ENCODE assay signal across 8 cellular contexts in the genomic region with DNA sequence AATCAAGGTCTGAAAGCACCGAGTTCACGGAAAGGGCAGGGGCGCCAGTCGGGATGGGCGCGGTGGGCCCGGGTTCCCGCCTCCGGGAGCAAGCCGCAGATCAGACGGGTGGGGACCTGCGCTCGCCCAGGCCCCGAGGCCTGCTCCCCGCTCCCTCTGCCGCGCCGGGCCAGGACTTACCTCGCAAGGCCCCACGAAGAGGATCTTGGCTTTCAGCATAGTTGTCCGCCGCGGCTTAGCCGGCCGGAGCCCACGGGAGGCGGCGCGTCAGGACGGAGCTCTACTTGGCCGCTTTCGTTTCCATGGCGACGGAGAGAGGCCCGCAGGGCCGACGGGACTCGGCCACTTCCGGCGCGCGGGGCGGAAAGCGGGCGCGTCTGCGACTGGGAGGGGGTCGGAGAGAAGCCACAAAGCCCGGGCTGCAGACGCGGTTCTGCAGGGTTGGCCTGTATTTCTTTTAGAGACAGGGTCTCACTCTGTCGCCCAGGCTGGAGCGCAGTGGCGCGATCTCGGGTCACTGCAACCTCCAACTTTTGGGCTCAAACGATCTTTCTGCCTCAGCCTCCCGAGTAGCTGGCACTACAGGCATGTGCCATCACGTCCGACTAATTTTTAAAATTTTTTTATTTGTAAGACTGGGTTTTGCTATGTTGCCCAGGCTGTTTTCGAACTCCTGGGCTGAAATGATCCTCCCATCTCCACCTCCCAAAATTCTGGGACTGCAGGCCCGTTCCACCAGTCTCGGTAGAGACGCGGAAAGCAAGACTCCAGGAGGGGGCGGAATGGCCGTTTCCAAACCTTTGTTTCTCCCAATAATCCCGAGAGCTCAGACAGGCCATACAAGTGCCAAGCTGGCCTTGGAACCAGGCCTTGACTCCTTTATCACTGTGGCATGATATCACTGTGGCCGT. TPM values are rescaled to one million over a fixed set of nuclear protein-coding genes. Genes with fewer than 3 reads are reported as not detected.
DNase-seq lines count a peak whose midpoint lies in the region; ATAC-seq and TF ChIP-seq lines count a peak whose summit lies in the region.

IFT22 (minus strand) TSS at position 322 of the 911 bp plus-strand sequence; CDS start at position 219, 103 bp downstream.

- peak within 1 kb of the TSS; percentile 83 for H3K27ac ChIP-seq in cingulate gyrus (ENCODE audit: low read depth, low read length)

- ATAC-seq in HG03432 (IDR thresholded peaks at IDR 0.05; ENCODE audit: unreplicated experiment) (peak; percentile 97), left colon (peak; percentile 98)

- TF ChIP-seq POLR2A in GM19099 (IDR thresholded peaks at IDR 0.05; ENCODE audit: extremely low read depth, insufficient read length, low read depth): peak; percentile 67

- DNase-seq in Ammon's horn (ENCODE audit: low spot score): peak; percentile 92
- peak; percentile 83 for DNase-seq in NCI-H510A (lab: John Stamatoyannopoulos, UW)
- peak; percentile 91 for DNase-seq in activated CD4-positive, alpha-beta T cell treated with anti-CD3 and anti-CD28 coated beads for 48 hours
- peak; percentile 93 to 94 for DNase-seq in left colon
- peak; percentile 71 to 80 for DNase-seq in stimulated activated CD4-positive, alpha-beta T cell treated with anti-CD3 and anti-CD28 coated beads, Interleukin-1b, Interleukin-23, amount 100 ng/mL, for 4 hours (ENCODE audit: low read depth in 2 of 2)

- intact Hi-C loops in left colon (cut with DNase I, micrococcal nuclease): no loop called here

RNA-seq across cellular contexts. Expression of gene IFT22, which starts in this region (rescaled TPM):
- total RNA-seq in left colon: 1 to 10 TPM; 6.0 to 9.1 TPM

Comparison
In these comparisons a context has a peak if more than half of its experiments do, and no peak if none do; other contexts are left out.
1. Peak in every context shown above with its lines: DNase-seq, ATAC-seq and H3K27ac ChIP-seq.